In genomic region chr7:13603661-13604060, GRCh38 we compare ENCODE assay signal across 14 cellular contexts.
"Had no signal": no experiment of that assay in that cellular context is flagged by ENCODE, and none has a peak within 500 bp of the region (broad histone marks: within the 10 kb centered on the region; RNA-seq: fewer than 3 reads in every experiment).

No MANE protein-coding gene starts in this region.

- H3K4me3 ChIP-seq: left lung, thoracic aorta, upper lobe of left lung had no signal

- H3K36me3 ChIP-seq: left lung, thoracic aorta, upper lobe of left lung had no signal

- ATAC-seq: activated T-cell treated with anti-CD3 and anti-CD28 coated beads, Interleukin-2, amount 50 U/mL, for 4 hours; left lung; stimulated activated naive B cell treated with anti-CD40 and anti-IgM and Interleukin-4, amounts not matched to agents 10 μg/mL and 1 μg/mL and 100 μg/mL, for 72 hours had no signal

- H3K27ac ChIP-seq: left lung, thoracic aorta, upper lobe of left lung had no signal

- H3K27me3 ChIP-seq: left lung, upper lobe of left lung had no signal

- H3K4me1 ChIP-seq: left lung, upper lobe of left lung had no signal

- H3K9me3 ChIP-seq: thoracic aorta had no signal

- DNase-seq: activated CD4-positive, alpha-beta T cell treated with anti-CD3 and anti-CD28 coated beads, Interleukin-2, amount 10 ng/mL, durations not matched to agents 7 days and 5 days; activated CD8-positive, alpha-beta memory T cell treated with anti-CD3 and anti-CD28 coated beads, Interleukin-2, amount 50 U/mL, for 4 hours; activated naive CD4-positive, alpha-beta T cell treated with anti-CD3 and anti-CD28 coated beads, Interleukin-2, amount 10 ng/mL, durations not matched to agents 7 days and 5 days; activated T-cell treated with anti-CD3 and anti-CD28 coated beads, Interleukin-2, amount 50 U/mL, for 4 hours; aorta; effector CD4-positive, alpha-beta T cell; hippocampal formation; islet precursor cell; left lung; midbrain; stimulated activated naive B cell treated with anti-CD40 and anti-IgM and Interleukin-4, amounts not matched to agents 10 μg/mL and 1 μg/mL and 100 μg/mL, for 72 hours; T-helper 9 cell; upper lobe of left lung had no signal
